Comparison of ENCODE assay signal across 8 cellular contexts in genomic region chr7:101688183-101688831, GRCh38. TPM values are rescaled to one million over a fixed set of nuclear protein-coding genes. Genes with fewer than 3 reads are reported as not detected.
A peak's percentile ranks its signal among the peaks of the same experiment; 100 is the strongest.
DNase-seq lines count a peak whose midpoint lies in the region; ATAC-seq, FAIRE-seq and TF ChIP-seq lines count a peak whose summit lies in the region.

No MANE protein-coding gene starts in this region.

- H3K4me1 ChIP-seq in mammary epithelial cell (ENCODE audit: insufficient read depth, low read length) (peaks cover 6% of the 10 kb centered on the region), keratinocyte (ENCODE audit: control insufficient read depth, extremely low read depth, insufficient read depth, low read length) (peaks cover 4% of the 10 kb centered on the region)

- 15% methylated on average over 12 of the region's 43 CpGs for WGBS in mammary epithelial cell (ENCODE audit: low coverage, missing lambda C conversion rate)

- peaks cover 7% of the 10 kb centered on the region for H3K27me3 Mint-ChIP-seq in WTC11 (ENCODE audit: low read depth)

- H3K9me3 ChIP-seq in mammary epithelial cell (replicated peaks; ENCODE audit: insufficient read depth, low read length) (no peaks in the 10 kb centered on the region), keratinocyte (ENCODE audit: control insufficient read depth, low read depth, low read length) (no peaks in the 10 kb centered on the region)

- H3K27ac ChIP-seq in mammary epithelial cell (ENCODE audit: insufficient read depth, low read depth, low read length) (no peak overlapping the region), keratinocyte (ENCODE audit: control insufficient read depth, insufficient read depth, low read length) (no peak overlapping the region)

- CTCF ChIA-PET in WTC11 (lab: Charles Lee): interaction anchor here (0.6 to 1.5 kb wide), 5 partner anchors 14 to 130 kb away, joined by 3 to 5 read pairs (median 3); no protein-coding TSS in a partner anchor
- CTCF ChIA-PET in mammary epithelial cell (lab: Charles Lee; ENCODE audit: low non-redundant PET): interaction anchor here (0.6 kb wide), 1 partner anchor 126 kb away, joined by 6 read pairs; no protein-coding TSS in a partner anchor

- H4K20me1 ChIP-seq in mammary epithelial cell (ENCODE audit: insufficient read depth, low read length) (no peaks in the 10 kb centered on the region), keratinocyte (ENCODE audit: control insufficient read depth, extremely low read depth, insufficient read depth, low read length) (no peaks in the 10 kb centered on the region)

- H2AFZ ChIP-seq in mammary epithelial cell (ENCODE audit: low read depth, low read length): peak overlapping the region; percentile 81
- peak overlapping the region; percentile 49 for H2AFZ ChIP-seq in keratinocyte (ENCODE audit: control insufficient read depth, low read length)

- intact Hi-C loops in mammary epithelial cell (cut with micrococcal nuclease): loop anchor here (1.0 to 5.0 kb wide), 6 partner anchors 54 to 584 kb away; no protein-coding TSS in a partner anchor

- DNase-seq in CMK (ENCODE audit: low read depth): peak; percentile 44
- DNase-seq in NCI-H1105 treated with DMSO at 0.1 percent for 48 hours (lab: John Stamatoyannopoulos, UW): peak; percentile 20
- DNase-seq in WTC11 (ENCODE audit: low spot score): peak; percentile 91
- peak; percentile 34 for DNase-seq in mammary epithelial cell
- no peak for DNase-seq in keratinocyte (ENCODE audit: low read depth, low spot score)
- peak; percentile 65 to 80 (median 78) for DNase-seq in stimulated activated CD4-positive, alpha-beta T cell treated with anti-CD3 and anti-CD28 coated beads, Interleukin-1b, Interleukin-23, amount 100 ng/mL, for 24 hours (ENCODE audit: low read depth in 4 of 4, low spot score in 1 of 4)

- no peaks in the 10 kb centered on the region for H3K36me3 ChIP-seq in mammary epithelial cell (ENCODE audit: insufficient read depth, low read length)
- no peaks in the 10 kb centered on the region for H3K36me3 ChIP-seq in keratinocyte (ENCODE audit: control insufficient read depth in 2 of 2, extremely low read depth in 1 of 2, insufficient read depth in 2 of 2, low read length in 2 of 2)

- in situ Hi-C loops in mammary epithelial cell (cut with MboI; ENCODE audit: low sequenced_read_pairs in 2 of 2): loop anchor here (5.0 to 25.0 kb wide), 3 partner anchors 124 to 549 kb away; partner anchors contain the start of gene CUX1 (in 1 of the 2)

- no peak overlapping the region for H3K4me3 Mint-ChIP-seq in WTC11

- no peaks in the 10 kb centered on the region for H3K9me3 Mint-ChIP-seq in WTC11

- H3K4me3 ChIP-seq in mammary epithelial cell (replicated peaks in 1 of 3; ENCODE audit: insufficient read depth in 1 of 3, low read depth in 2 of 3, low read length in 3 of 3) (peak overlapping the region in 2 of 3 experiments; percentile 34 to 35), keratinocyte (ENCODE audit: control insufficient read depth in 2 of 3, extremely low read depth in 1 of 3, insufficient read depth in 2 of 3, low read depth in 1 of 3, low read length in 3 of 3) (peak overlapping the region; percentile 1 to 7 (median 5))

- no peak for FAIRE-seq in keratinocyte (lab: Jason Lieb, UNC)

- H3K27ac Mint-ChIP-seq in WTC11: no peak overlapping the region

- dilution Hi-C loops in mammary epithelial cell (cut with HindIII; ENCODE audit: low sequenced_read_pairs): no loop called here
- dilution Hi-C loops in keratinocyte (cut with MboI; ENCODE audit: extremely low pct_ligation_motif_present, low sequenced_read_pairs): no loop called here

- H3K4me2 ChIP-seq in mammary epithelial cell (ENCODE audit: insufficient read depth, low read depth, low read length) (peak overlapping the region; percentile 86), keratinocyte (ENCODE audit: control insufficient read depth, extremely low read depth, insufficient read depth, low read depth, low read length) (peak overlapping the region; percentile 50)

- peaks cover 5% of the 10 kb centered on the region for H3K4me1 Mint-ChIP-seq in WTC11

- H3K79me2 ChIP-seq in mammary epithelial cell (ENCODE audit: insufficient read depth, low read length) (no peaks in the 10 kb centered on the region), keratinocyte (ENCODE audit: control insufficient read depth, insufficient read depth, low read length) (no peaks in the 10 kb centered on the region)

- no peaks in the 10 kb centered on the region for H3K9me1 ChIP-seq in keratinocyte (ENCODE audit: control insufficient read depth, extremely low read depth, insufficient read depth, low read length)

- no peaks in the 10 kb centered on the region for H3K27me3 ChIP-seq in mammary epithelial cell (ENCODE audit: insufficient read depth, low read length)
- peaks cover 12% of the 10 kb centered on the region for H3K27me3 ChIP-seq in keratinocyte (ENCODE audit: control insufficient read depth, extremely low read depth, insufficient read depth, low read length)

- TF ChIP-seq CTCF in WTC11 (IDR thresholded peaks at IDR 0.05) (peak; percentile 97), mammary epithelial cell (conservative IDR thresholded peaks at IDR 0.05 in 1 of 2, IDR thresholded peaks at IDR 0.05 in 1 of 2; ENCODE audit: extremely low read depth in 1 of 2, insufficient read depth in 1 of 2, low read depth in 1 of 2, low read length in 2 of 2) (peak; percentile 53 to 92), keratinocyte (optimal IDR thresholded peaks at IDR 0.05 in 1 of 3, IDR thresholded peaks at IDR 0.05 in 1 of 3, conservative IDR thresholded peaks at IDR 0.05 in 1 of 3; ENCODE audit: extremely low read depth in 1 of 3, insufficient read depth in 2 of 3, low read length in 3 of 3) (peak; percentile 58 to 97 (median 88))

- POLR2A ChIA-PET in WTC11 (lab: Charles Lee): no interaction called here

- ATAC-seq in GM21723 (IDR thresholded peaks at IDR 0.05; ENCODE audit: unreplicated experiment) (peak; percentile 65), WTC11 (peak; percentile 95), HG03469 (IDR thresholded peaks at IDR 0.05; ENCODE audit: unreplicated experiment) (no peak)

- no TSS peak for BruUV-seq in mammary epithelial cell (replicated peaks; lab: Mats Ljungman, UMichigan)

- no peaks in the 10 kb centered on the region for H3K36me3 Mint-ChIP-seq in WTC11

- H3K9ac ChIP-seq in mammary epithelial cell (ENCODE audit: insufficient read depth, low read length) (no peak overlapping the region), keratinocyte (ENCODE audit: control insufficient read depth, extremely low read depth, insufficient read depth, low read length) (no peak overlapping the region)

TF ChIP-seq in WTC11, 78 proteins besides CTCF, POLR2A, EP300 and RAD21 (continues in another document):
- no peak for TF ChIP-seq FOXK1 (CRISPR knock-in tag; IDR thresholded peaks at IDR 0.05)
- no peak for TF ChIP-seq ZBTB43 (CRISPR knock-in tag; IDR thresholded peaks at IDR 0.05)
- no peak for TF ChIP-seq PRDM15 (CRISPR knock-in tag; IDR thresholded peaks at IDR 0.05)
- TF ChIP-seq SOX15 (CRISPR knock-in tag; IDR thresholded peaks at IDR 0.05): no peak

RNA-seq across cellular contexts. Expression of gene MYL10, which starts 59.2 kb away (rescaled TPM):
- total RNA-seq in WTC11 (2021): not detected in 3 replicates
- not detected for total RNA-seq in mammary epithelial cell
- polyA plus RNA-seq in mammary epithelial cell: not detected
- not detected for polyA minus RNA-seq in mammary epithelial cell
- not detected in 3 replicates for polyA plus RNA-seq in keratinocyte
- polyA plus RNA-seq in keratinocyte (2011; ENCODE audit: low read depth): not detected
- not detected in 2 replicates for polyA plus RNA-seq in keratinocyte (2011; cell fraction: cytosol; rRNA removed)
- polyA plus RNA-seq in keratinocyte (2011; cell fraction: nucleus; rRNA removed): not detected in 2 replicates
- polyA plus RNA-seq in keratinocyte (2012; ENCODE audit: low replicate concordance): not detected in 2 replicates
- not detected in 3 replicates for polyA minus RNA-seq in keratinocyte
- not detected for polyA minus RNA-seq in keratinocyte (2011; cell fraction: cytosol; rRNA and poly(A)+ RNA removed)
- not detected in 2 replicates for polyA minus RNA-seq in keratinocyte (2011; cell fraction: nucleus; rRNA and poly(A)+ RNA removed)
